ENCODE assay signal across 27 cellular contexts in genomic region chr13:23983671-23984070, GRCh38.
"Had no signal": no experiment of that assay in that cellular context is flagged by ENCODE, and none has a peak within 500 bp of the region (broad histone marks: within the 10 kb centered on the region; RNA-seq: fewer than 3 reads in every experiment).

No MANE protein-coding gene starts in this region.

- DNase-seq: central memory CD4-positive, alpha-beta T cell; colonic mucosa; effector CD8-positive, alpha-beta T cell; esophagus squamous epithelium; gastrocnemius medialis; heart right ventricle; hippocampal formation; immature natural killer cell; islet precursor cell; kidney glomerular epithelial cell; natural killer cell; psoas muscle; sigmoid colon; stimulated activated CD4-positive, alpha-beta T cell treated with anti-CD3 and anti-CD28 coated beads, Interleukin-2, amount 100 ng/mL, for 24 hours; stimulated activated CD4-positive, alpha-beta T cell treated with anti-CD3 and anti-CD28 coated beads, Interleukin-4, amount 100 ng/mL, for 24 hours; stimulated activated naive CD8-positive, alpha-beta T cell treated with anti-CD3 and anti-CD28 coated beads, Interleukin-15, Interleukin-2, amounts not matched to agents 100 U/mL and 50 U/mL, for 24 hours; substantia nigra; testis; tibial artery; upper lobe of right lung; uterus had no signal

- H3K4me3 Mint-ChIP-seq: dendritic cell treated with granulocyte-macrophage colony-stimulating factor and Interleukin-4, amounts not matched to agents 40 ng/mL and 50 ng/mL, for 4 days; immature natural killer cell; memory B cell; natural killer cell; neural crest cell; stimulated activated memory B cell treated with anti-CD40 and anti-IgM and Interleukin-4, amounts not matched to agents 10 μg/mL and 1 μg/mL and 100 μg/mL, for 72 hours had no signal

- H3K36me3 Mint-ChIP-seq: immature natural killer cell; memory B cell; natural killer cell; stimulated activated memory B cell treated with anti-CD40 and anti-IgM and Interleukin-4, amounts not matched to agents 10 μg/mL and 1 μg/mL and 100 μg/mL, for 72 hours had no signal

- H3K27ac ChIP-seq: colonic mucosa, esophagus squamous epithelium, gastrocnemius medialis, heart right ventricle, psoas muscle, sigmoid colon, testis, tibial artery, upper lobe of right lung, uterus had no signal

- H3K9me3 ChIP-seq: colonic mucosa, esophagus squamous epithelium, gastrocnemius medialis, heart right ventricle, psoas muscle, sigmoid colon, testis, tibial artery, upper lobe of right lung, uterus had no signal

- FAIRE-seq: endothelial cell of umbilical vein had no signal

- H3K9me3 Mint-ChIP-seq: dendritic cell treated with granulocyte-macrophage colony-stimulating factor and Interleukin-4, amounts not matched to agents 40 ng/mL and 50 ng/mL, for 4 days; immature natural killer cell; memory B cell; natural killer cell; stimulated activated memory B cell treated with anti-CD40 and anti-IgM and Interleukin-4, amounts not matched to agents 10 μg/mL and 1 μg/mL and 100 μg/mL, for 72 hours had no signal

- H3K36me3 ChIP-seq: colonic mucosa, esophagus squamous epithelium, gastrocnemius medialis, heart right ventricle, sigmoid colon, tibial artery, upper lobe of right lung, uterus had no signal

- H3K27me3 ChIP-seq: colonic mucosa, esophagus squamous epithelium, sigmoid colon, testis, tibial artery, upper lobe of right lung, uterus had no signal

- H3K27ac Mint-ChIP-seq: dendritic cell treated with granulocyte-macrophage colony-stimulating factor and Interleukin-4, amounts not matched to agents 40 ng/mL and 50 ng/mL, for 4 days; immature natural killer cell; memory B cell; natural killer cell; stimulated activated memory B cell treated with anti-CD40 and anti-IgM and Interleukin-4, amounts not matched to agents 10 μg/mL and 1 μg/mL and 100 μg/mL, for 72 hours had no signal

- H3K4me1 ChIP-seq: colonic mucosa, testis, upper lobe of right lung, uterus had no signal

- H3K4me3 ChIP-seq: colonic mucosa, gastrocnemius medialis, heart right ventricle, lung, psoas muscle, sigmoid colon, testis, tibial artery, upper lobe of right lung, uterus had no signal
